ENCODE assay signal across 8 cellular contexts in the genomic region with DNA sequence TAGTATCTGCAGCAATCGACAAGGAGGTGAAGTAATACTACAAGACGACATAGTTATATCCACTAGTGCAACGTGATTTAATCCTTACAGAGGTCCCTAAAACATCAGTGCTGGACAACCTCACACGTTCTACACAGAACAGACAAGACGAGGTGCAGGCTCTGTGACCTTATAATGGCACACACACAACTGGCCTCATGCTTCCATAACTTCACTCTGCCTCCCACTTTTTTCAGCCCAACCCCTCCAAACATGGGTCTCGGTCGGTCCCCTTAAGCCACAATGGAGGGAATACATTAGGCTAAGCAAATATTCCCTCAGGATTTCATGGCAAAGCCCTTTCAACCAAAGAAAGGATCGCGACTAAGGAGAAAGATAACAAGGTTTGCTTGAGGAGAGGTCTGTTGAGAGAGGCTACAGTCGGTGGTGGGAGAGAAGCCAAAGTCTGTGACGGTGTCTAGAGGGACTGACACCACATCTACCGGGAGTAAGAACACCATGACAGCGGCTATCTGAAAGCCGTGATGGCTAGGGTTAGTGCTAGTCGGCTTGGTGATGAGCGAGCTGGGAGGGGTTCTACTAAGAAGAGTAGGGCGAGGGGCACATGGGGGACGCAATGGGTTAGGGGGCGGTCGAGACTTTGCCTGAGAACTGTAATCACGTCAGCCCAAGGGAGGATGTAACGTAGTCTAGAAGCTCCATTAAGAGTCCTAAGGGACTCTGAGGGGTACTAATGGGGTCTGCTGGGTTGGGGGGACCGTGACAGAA.
A peak's percentile ranks its signal among the peaks of the same experiment; 100 is the strongest.
DNase-seq lines count a peak whose midpoint lies in the region; ATAC-seq and TF ChIP-seq lines count a peak whose summit lies in the region.

No MANE protein-coding gene starts in this region.

- no peaks in the 10 kb centered on the region for H3K9me2 ChIP-seq in SU-DHL-6 (replicated peaks; ENCODE audit: insufficient read depth, low read length)

- no peaks in the 10 kb centered on the region for H3K27me3 Mint-ChIP-seq in memory B cell

- no peak for TF ChIP-seq CTCF in SU-DHL-6 (IDR thresholded peaks at IDR 0.05; ENCODE audit: insufficient read depth, low read length, poor library complexity, severe bottlenecking)

- no peaks in the 10 kb centered on the region for H3K36me3 ChIP-seq in SU-DHL-6 (ENCODE audit: low read length)

- H3K79me2 ChIP-seq in SU-DHL-6 (ENCODE audit: insufficient read depth, low read length) = peaks cover 55% of the 10 kb centered on the region

- H4K20me1 ChIP-seq in SU-DHL-6 (ENCODE audit: low read depth, low read length) = peaks cover 8% of the 10 kb centered on the region

- H3F3A ChIP-seq in SU-DHL-6 (ENCODE audit: insufficient read depth) = no peaks in the 10 kb centered on the region; the same call in 1 of the 2 replicates

- no peaks in the 10 kb centered on the region for H3K9me3 ChIP-seq in SU-DHL-6 (ENCODE audit: insufficient read depth, low read length)

- H3K27me3 ChIP-seq in SU-DHL-6 (ENCODE audit: low read length) = no peaks in the 10 kb centered on the region

- peaks cover 28% of the 10 kb centered on the region for H3K4me1 Mint-ChIP-seq in memory B cell

- H3K27ac Mint-ChIP-seq in memory B cell = peak overlapping the region; percentile 97

- H3K4me3 Mint-ChIP-seq in memory B cell = peak overlapping the region; percentile 97

- peak overlapping the region; percentile 67 for H3K27ac ChIP-seq in SU-DHL-6 (ENCODE audit: low read depth, low read length)

- peak overlapping the region; percentile 85 for H3K4me2 ChIP-seq in SU-DHL-6 (ENCODE audit: low read depth, low read length, poor library complexity, severe bottlenecking)

- H3K4me3 ChIP-seq in SU-DHL-6 (ENCODE audit: insufficient read depth, low read length, poor library complexity, severe bottlenecking) = peak overlapping the region; percentile 83

- peak; percentile 7 for ATAC-seq in HG02938 (IDR thresholded peaks at IDR 0.05; ENCODE audit: unreplicated experiment)
- peak; percentile 1 for ATAC-seq in memory B cell (ENCODE audit: low read depth)
- no peak for ATAC-seq in GM19467 (IDR thresholded peaks at IDR 0.05; ENCODE audit: unreplicated experiment)

- peak overlapping the region; percentile 75 for H3K9ac ChIP-seq in SU-DHL-6 (ENCODE audit: low read length)

- H3K9me3 Mint-ChIP-seq in memory B cell = no peaks in the 10 kb centered on the region

- H3K36me3 Mint-ChIP-seq in memory B cell = no peaks in the 10 kb centered on the region

- DNase-seq in DMS53 (lab: John Stamatoyannopoulos, UW) (peak; percentile 41), DMS53 treated with DMSO at 0.1 percent for 48 hours (lab: John Stamatoyannopoulos, UW; ENCODE audit: unreplicated experiment) (no peak), memory B cell (ENCODE audit: low spot score in 2 of 2) (no peak), superior temporal gyrus (ENCODE audit: extremely low spot score) (peak; percentile 35)
- peak; percentile 19 for DNase-seq in effector CD8-positive, alpha-beta T cell (lab: John Stamatoyannopoulos, UW)

- H2AFZ ChIP-seq in SU-DHL-6 (ENCODE audit: low read depth, low read length, severe bottlenecking) = no peak overlapping the region

Comparison
In these comparisons a context has a peak if more than half of its experiments do, and no peak if none do; other contexts are left out.
1. DNase-seq: peak in DMS53 (single experiment), effector CD8-positive, alpha-beta T cell (single experiment) and superior temporal gyrus (single experiment); none in DMS53 treated with DMSO at 0.1 percent for 48 hours (single experiment) and memory B cell (0 of 2).